ENCODE assay signal across 28 cellular contexts in genomic region chr11:73990727-73991126, GRCh38. TPM values are rescaled to one million over a fixed set of nuclear protein-coding genes. Genes with fewer than 3 reads are reported as not detected.
DNase-seq lines count a peak whose midpoint lies in the region; ATAC-seq and TF ChIP-seq lines count a peak whose summit lies in the region.
"Had no signal": no experiment of that assay in that cellular context is flagged by ENCODE, and none has a peak within 500 bp of the region (broad histone marks: within the 10 kb centered on the region; RNA-seq: fewer than 3 reads in every experiment).

No MANE protein-coding gene starts in this region.

- no peak for TF ChIP-seq EP300 in transverse colon (IDR thresholded peaks at IDR 0.05; ENCODE audit: low read depth)

- no peaks in the 10 kb centered on the region for H3K79me2 ChIP-seq in DOHH2 (ENCODE audit: control insufficient read depth, low read length)
- H3K79me2 ChIP-seq in OCI-LY3 (ENCODE audit: low read length), result no peaks in the 10 kb centered on the region

- H3K27me3 ChIP-seq in DOHH2 (ENCODE audit: control insufficient read depth, low read length) (no peaks in the 10 kb centered on the region), OCI-LY3 (ENCODE audit: low read depth, low read length) (no peaks in the 10 kb centered on the region), transverse colon (no peaks in the 10 kb centered on the region), HAP-1 (ENCODE audit: low read depth) (no peaks in the 10 kb centered on the region)
- H3K27me3 ChIP-seq: cardiac muscle cell, esophagus squamous epithelium, ovary, vagina had no signal

- peaks cover 64% of the 10 kb centered on the region for H3F3A ChIP-seq in DOHH2 (ENCODE audit: control insufficient read depth, insufficient read depth)

- no peak for DNase-seq in activated CD8-positive, alpha-beta T cell treated with anti-CD3 and anti-CD28 coated beads for 36 hours
- DNase-seq in activated CD8-positive, alpha-beta T cell treated with anti-CD3 and anti-CD28 coated beads, Interleukin-2, amount 10 ng/mL, durations not matched to agents 7 days and 5 days, result no peak
- DNase-seq in naive B cell, result no peak
- DNase-seq in transverse colon, result no peak
- no peak for DNase-seq in HAP-1 (ENCODE audit: low spot score in 2 of 2)
- DNase-seq in DMS 273 treated with DMSO at 0.1 percent for 48 hours (lab: John Stamatoyannopoulos, UW), result no peak
- DNase-seq: activated T-cell treated with anti-CD3 and anti-CD28 coated beads, Interleukin-2, amount 50 U/mL, for 4 hours; anterior cingulate cortex; esophagus squamous epithelium; hypothalamus; left ventricle myocardium superior; MM.1S; NCI-H1694; NCI-H82; ovary; retina; SHP77 had no signal

- TF ChIP-seq POLR2A in transverse colon (IDR thresholded peaks at IDR 0.05), result no peak

- H2AFZ ChIP-seq in OCI-LY3 (ENCODE audit: low read depth, low read length), result no peak overlapping the region

- no peaks in the 10 kb centered on the region for H4K20me1 ChIP-seq in DOHH2 (ENCODE audit: control insufficient read depth, insufficient read depth, low read depth, low read length)
- no peaks in the 10 kb centered on the region for H4K20me1 ChIP-seq in OCI-LY3 (ENCODE audit: insufficient read depth, low read length)

- H3K9me3 Mint-ChIP-seq in activated CD8-positive, alpha-beta T cell treated with anti-CD3 and anti-CD28 coated beads for 36 hours, result no peaks in the 10 kb centered on the region
- H3K9me3 Mint-ChIP-seq in activated CD8-positive, alpha-beta T cell treated with anti-CD3 and anti-CD28 coated beads, Interleukin-2, amount 10 ng/mL, durations not matched to agents 7 days and 5 days (ENCODE audit: insufficient read depth), result no peaks in the 10 kb centered on the region
- H3K9me3 Mint-ChIP-seq in naive B cell, result no peaks in the 10 kb centered on the region
- H3K9me3 Mint-ChIP-seq: activated T-cell treated with anti-CD3 and anti-CD28 coated beads, Interleukin-2, amount 50 U/mL, for 4 hours; endodermal cell; nephron; WTC11 had no signal

- no peaks in the 10 kb centered on the region for H3K36me3 Mint-ChIP-seq in activated CD8-positive, alpha-beta T cell treated with anti-CD3 and anti-CD28 coated beads for 36 hours (ENCODE audit: low read depth)
- H3K36me3 Mint-ChIP-seq in activated CD8-positive, alpha-beta T cell treated with anti-CD3 and anti-CD28 coated beads, Interleukin-2, amount 10 ng/mL, durations not matched to agents 7 days and 5 days (ENCODE audit: low read depth), result no peaks in the 10 kb centered on the region
- H3K36me3 Mint-ChIP-seq in naive B cell, result no peaks in the 10 kb centered on the region
- H3K36me3 Mint-ChIP-seq: WTC11 had no signal

- WGBS in transverse colon (ENCODE audit: low coverage in 1 of 2), 2 donors, result 80 to 84% methylated on average over 1 to 2 of the region's 2 CpGs

- TF ChIP-seq CTCF in activated CD8-positive, alpha-beta T cell treated with anti-CD3 and anti-CD28 coated beads for 36 hours (IDR thresholded peaks at IDR 0.05), result no peak
- TF ChIP-seq CTCF in DOHH2 (IDR thresholded peaks at IDR 0.05; ENCODE audit: low read depth, low read length, poor library complexity, severe bottlenecking) (no peak), OCI-LY3 (IDR thresholded peaks at IDR 0.05; ENCODE audit: low read depth, low read length) (no peak), transverse colon (IDR thresholded peaks at IDR 0.05) (no peak)

- H3K4me2 ChIP-seq in DOHH2 (ENCODE audit: low read length) (peak overlapping the region; percentile 86), OCI-LY3 (ENCODE audit: low read length) (peak overlapping the region; percentile 82)
- H3K4me2 ChIP-seq: smooth muscle cell had no signal

- H3K4me3 Mint-ChIP-seq in activated CD8-positive, alpha-beta T cell treated with anti-CD3 and anti-CD28 coated beads for 36 hours, result no peak overlapping the region
- no peak overlapping the region for H3K4me3 Mint-ChIP-seq in activated CD8-positive, alpha-beta T cell treated with anti-CD3 and anti-CD28 coated beads, Interleukin-2, amount 10 ng/mL, durations not matched to agents 7 days and 5 days
- H3K4me3 Mint-ChIP-seq in naive B cell, result peak overlapping the region in 2 of 8 donors; percentile 16 to 44
- H3K4me3 Mint-ChIP-seq: activated T-cell treated with anti-CD3 and anti-CD28 coated beads, Interleukin-2, amount 50 U/mL, for 4 hours; endodermal cell; nephron; WTC11 had no signal

- H3K27ac ChIP-seq in DOHH2 (ENCODE audit: low read depth, low read length) (peak overlapping the region; percentile 97), OCI-LY3 (ENCODE audit: low read length) (peak overlapping the region; percentile 94), transverse colon (no peak overlapping the region)
- H3K27ac ChIP-seq: C4-2B, cardiac muscle cell, coronary artery, esophagus squamous epithelium, ovary, vagina had no signal

- peak overlapping the region; percentile 66 for H3K27ac Mint-ChIP-seq in activated CD8-positive, alpha-beta T cell treated with anti-CD3 and anti-CD28 coated beads for 36 hours
- no peak overlapping the region for H3K27ac Mint-ChIP-seq in activated CD8-positive, alpha-beta T cell treated with anti-CD3 and anti-CD28 coated beads, Interleukin-2, amount 10 ng/mL, durations not matched to agents 7 days and 5 days
- peak overlapping the region in 5 of 6 donors; percentile 36 to 99 (median 74) for H3K27ac Mint-ChIP-seq in naive B cell
- H3K27ac Mint-ChIP-seq: endodermal cell, nephron, WTC11 had no signal

- peaks cover 43% of the 10 kb centered on the region for H3K4me1 Mint-ChIP-seq in activated CD8-positive, alpha-beta T cell treated with anti-CD3 and anti-CD28 coated beads for 36 hours (ENCODE audit: low read depth)
- H3K4me1 Mint-ChIP-seq in activated CD8-positive, alpha-beta T cell treated with anti-CD3 and anti-CD28 coated beads, Interleukin-2, amount 10 ng/mL, durations not matched to agents 7 days and 5 days (ENCODE audit: low read depth), result peaks cover 33% of the 10 kb centered on the region
- H3K4me1 Mint-ChIP-seq in naive B cell, result peaks cover 20 to 56% (median 43%) of the 10 kb centered on the region in 3 donors
- H3K4me1 Mint-ChIP-seq: endodermal cell, nephron had no signal

- CTCF ChIA-PET in activated CD8-positive, alpha-beta T cell treated with anti-CD3 and anti-CD28 coated beads for 36 hours (lab: Charles Lee), result interaction anchor here (1.4 kb wide), 1 partner anchor 11 kb away, joined by 4 read pairs; no protein-coding TSS in a partner anchor
- CTCF ChIA-PET in activated CD8-positive, alpha-beta T cell treated with anti-CD3 and anti-CD28 coated beads, Interleukin-2, amount 10 ng/mL, durations not matched to agents 7 days and 5 days (lab: Charles Lee), result interaction anchor here (0.7 to 1.9 kb wide), 3 partner anchors 11 to 242 kb away, joined by 3 to 4 read pairs (median 3); no protein-coding TSS in a partner anchor

- H3K9me2 ChIP-seq in DOHH2 (replicated peaks; ENCODE audit: control insufficient read depth, low read length), result no peaks in the 10 kb centered on the region

- H3K36me3 ChIP-seq in DOHH2 (ENCODE audit: control insufficient read depth, low read length), result no peaks in the 10 kb centered on the region
- no peaks in the 10 kb centered on the region for H3K36me3 ChIP-seq in OCI-LY3 (replicated peaks; ENCODE audit: low read depth, low read length)
- no peaks in the 10 kb centered on the region for H3K36me3 ChIP-seq in transverse colon
- H3K36me3 ChIP-seq in HAP-1 (replicated peaks), result no peaks in the 10 kb centered on the region
- H3K36me3 ChIP-seq: cardiac muscle cell, esophagus squamous epithelium, ovary, vagina had no signal

- H3K4me1 ChIP-seq in DOHH2 (ENCODE audit: control insufficient read depth, low read length) (peaks cover 92% of the 10 kb centered on the region), OCI-LY3 (ENCODE audit: low read length) (peaks cover 73% of the 10 kb centered on the region), transverse colon (peaks cover 0 to 6% (median 0%) of the 10 kb centered on the region in 4 donors), HAP-1 (no peaks in the 10 kb centered on the region)
- H3K4me1 ChIP-seq: esophagus squamous epithelium, vagina had no signal

- peak overlapping the region; percentile 77 for H3K9ac ChIP-seq in OCI-LY3 (ENCODE audit: low read length)

- no peak for ATAC-seq in activated CD8-positive, alpha-beta T cell treated with anti-CD3 and anti-CD28 coated beads for 36 hours
- ATAC-seq in activated CD8-positive, alpha-beta T cell treated with anti-CD3 and anti-CD28 coated beads, Interleukin-2, amount 10 ng/mL, durations not matched to agents 7 days and 5 days, result no peak
- ATAC-seq in naive B cell (ENCODE audit: low read depth in 2 of 2), result no peak
- ATAC-seq: activated T-cell treated with anti-CD3 and anti-CD28 coated beads, Interleukin-2, amount 50 U/mL, for 4 hours; left ventricle myocardium superior; WTC11 had no signal

- H3K4me3 ChIP-seq in DOHH2 (ENCODE audit: low read length), result peak overlapping the region; percentile 50
- peak overlapping the region; percentile 60 for H3K4me3 ChIP-seq in OCI-LY3 (ENCODE audit: low read length)
- no peak overlapping the region for H3K4me3 ChIP-seq in transverse colon
- H3K4me3 ChIP-seq in HAP-1, result no peak overlapping the region
- H3K4me3 ChIP-seq: cardiac muscle cell, coronary artery, esophagus squamous epithelium, ovary, smooth muscle cell, vagina had no signal

- intact Hi-C loops in activated CD8-positive, alpha-beta T cell treated with anti-CD3 and anti-CD28 coated beads for 36 hours (cut with micrococcal nuclease), result no loop called here
- intact Hi-C loops in transverse colon (cut with DNase I; ENCODE audit: low total_unique reads), result no loop called here

- H3K9me3 ChIP-seq in DOHH2 (ENCODE audit: control insufficient read depth, insufficient read depth, low read length), result no peaks in the 10 kb centered on the region
- no peaks in the 10 kb centered on the region for H3K9me3 ChIP-seq in OCI-LY3 (ENCODE audit: insufficient read depth, low read length)
- H3K9me3 ChIP-seq in transverse colon, result no peaks in the 10 kb centered on the region
- H3K9me3 ChIP-seq in HAP-1, result no peaks in the 10 kb centered on the region
- H3K9me3 ChIP-seq: esophagus squamous epithelium, ovary, vagina had no signal

- H3K27me3 Mint-ChIP-seq in activated CD8-positive, alpha-beta T cell treated with anti-CD3 and anti-CD28 coated beads for 36 hours, result no peaks in the 10 kb centered on the region
- H3K27me3 Mint-ChIP-seq in activated CD8-positive, alpha-beta T cell treated with anti-CD3 and anti-CD28 coated beads, Interleukin-2, amount 10 ng/mL, durations not matched to agents 7 days and 5 days (ENCODE audit: low read depth), result no peaks in the 10 kb centered on the region
- H3K27me3 Mint-ChIP-seq in naive B cell, result no peaks in the 10 kb centered on the region

- in situ Hi-C loops in transverse colon (cut with MboI; ENCODE audit: low pct_ligation_motif_present in 1 of 4, low pct_unique_long_range_greater_than_20kb in 1 of 4, low sequenced_read_pairs in 3 of 4), result no loop called here
- in situ Hi-C loops in HAP-1 (cut with MboI; ENCODE audit: low sequenced_read_pairs), result no loop called here

- POLR2A ChIA-PET in activated CD8-positive, alpha-beta T cell treated with anti-CD3 and anti-CD28 coated beads for 36 hours (lab: Charles Lee), result interaction anchor here (1.4 to 14.1 kb wide), 2 partner anchors 10 to 11 kb away, joined by 4 to 176 read pairs; partner anchors contain the start of gene UCP2
- POLR2A ChIA-PET in activated CD8-positive, alpha-beta T cell treated with anti-CD3 and anti-CD28 coated beads, Interleukin-2, amount 10 ng/mL, durations not matched to agents 7 days and 5 days (lab: Charles Lee), result interaction anchor here (9.6 kb wide), 1 partner anchor 8 kb away, joined by 187 read pairs; the partner anchor contains the start of gene UCP2

RNA-seq across cellular contexts. Expression of gene UCP2, which starts 8.1 kb away (rescaled TPM):
- total RNA-seq in activated CD8-positive, alpha-beta T cell treated with anti-CD3 and anti-CD28 coated beads for 36 hours, result 100 to 1,000 TPM; 244 to 252 TPM
- total RNA-seq in activated CD8-positive, alpha-beta T cell treated with anti-CD3 and anti-CD28 coated beads, Interleukin-2, amount 10 ng/mL, durations not matched to agents 7 days and 5 days, result 100 to 1,000 TPM; 205 to 218 TPM
- polyA plus RNA-seq in naive B cell (ENCODE audit: low read depth in 6 of 6), result 1,000 to 10,000 TPM; 1,601 to 2,628 (median 2,020) TPM
- total RNA-seq in transverse colon, result 10 to 100 TPM; 36.7 to 57.6 (median 39.6) TPM

RNA-seq across cellular contexts. Expression of gene UCP3, which starts 18.2 kb away (rescaled TPM):
- 1 to 10 TPM; 1.5 to 2.2 TPM for total RNA-seq in activated CD8-positive, alpha-beta T cell treated with anti-CD3 and anti-CD28 coated beads for 36 hours
- 1 to 10 TPM; 2.9 TPM for total RNA-seq in activated CD8-positive, alpha-beta T cell treated with anti-CD3 and anti-CD28 coated beads, Interleukin-2, amount 10 ng/mL, durations not matched to agents 7 days and 5 days
- polyA plus RNA-seq in naive B cell (ENCODE audit: low read depth in 6 of 6), result under 1 TPM in 3 of 6 donors, not detected in 3; 0.09 to 0.31 (median 0.11) TPM
- 1 to 10 TPM; 1.3 to 7.6 (median 3.1) TPM for total RNA-seq in transverse colon

RNA-seq across cellular contexts. Expression of gene DNAJB13, which starts 39.9 kb away (rescaled TPM):
- total RNA-seq in activated CD8-positive, alpha-beta T cell treated with anti-CD3 and anti-CD28 coated beads for 36 hours, result under 1 TPM in 1 of 2 experiments, not detected in 1; 0.18 TPM
- not detected for total RNA-seq in activated CD8-positive, alpha-beta T cell treated with anti-CD3 and anti-CD28 coated beads, Interleukin-2, amount 10 ng/mL, durations not matched to agents 7 days and 5 days
- polyA plus RNA-seq in naive B cell (ENCODE audit: low read depth in 6 of 6), result under 1 TPM in 4 of 6 donors, not detected in 2; 0.32 to 0.72 (median 0.37) TPM
- total RNA-seq in transverse colon, result not detected
- total RNA-seq: esophagus squamous epithelium, frontal cortex, left ventricle myocardium superior, smooth muscle cell, vagina had no signal
- polyA plus RNA-seq: cardiac muscle cell, smooth muscle cell had no signal

Comparison
In these comparisons a context has a peak if more than half of its experiments do, and no peak if none do; other contexts are left out.
1. H3K27ac ChIP-seq: peak in DOHH2 (single experiment) and OCI-LY3 (single experiment); none in transverse colon (0 of 4).
2. H3K4me3 ChIP-seq: peak in DOHH2 (single experiment) and OCI-LY3 (single experiment); none in transverse colon (0 of 4) and HAP-1 (single experiment).